Comparison of ENCODE assay signal across 10 cellular contexts in genomic region chr5:35853652-35854051, GRCh38. TPM values are rescaled to one million over a fixed set of nuclear protein-coding genes. Genes with fewer than 3 reads are reported as not detected.
DNase-seq lines count a peak whose midpoint lies in the region; ATAC-seq and TF ChIP-seq lines count a peak whose summit lies in the region.
"Had no signal": no experiment of that assay in that cellular context is flagged by ENCODE, and none has a peak within 500 bp of the region (broad histone marks: within the 10 kb centered on the region; RNA-seq: fewer than 3 reads in every experiment).

No MANE protein-coding gene starts in this region.

- H3K27me3 Mint-ChIP-seq in activated T-helper 1 cell treated with anti-CD3 and anti-CD28 coated beads, Interleukin-12 subunit alpha, Interleukin-12 subunit beta, Interleukin-2, Interleukin-4 antibody, amounts not matched to agents 30 ng/mL and 10 ng/mL and 1 ng/mL, durations not matched to agents 14 hours and 24 hours and 36 hours (ENCODE audit: insufficient read depth), result no peaks in the 10 kb centered on the region
- peaks cover 0 to 5% of the 10 kb centered on the region in 2 donors for H3K27me3 Mint-ChIP-seq in natural killer cell treated with Interleukin-12 subunit alpha and Interleukin-12 subunit beta and Interleukin-15 and Interleukin-18, amount 100 ng/mL, for 72 hours

- DNase-seq in activated gamma-delta T cell treated with Interleukin-2 at 50 U/mL for 16 hours (peak; percentile 68), activated gamma-delta T cell (lab: John Stamatoyannopoulos, UW) (no peak), upper lobe of right lung (no peak), RPMI8226 (no peak), neuronal stem cell (ENCODE audit: low spot score) (no peak)
- peak; percentile 61 for DNase-seq in activated T-helper 1 cell treated with anti-CD3 and anti-CD28 coated beads, Interleukin-12 subunit alpha, Interleukin-12 subunit beta, Interleukin-2, Interleukin-4 antibody, amounts not matched to agents 30 ng/mL and 10 ng/mL and 1 ng/mL, durations not matched to agents 14 hours and 24 hours and 36 hours (ENCODE audit: low spot score)
- no peak for DNase-seq in natural killer cell treated with Interleukin-12 subunit alpha and Interleukin-12 subunit beta and Interleukin-15 and Interleukin-18, amount 100 ng/mL, for 72 hours (ENCODE audit: low spot score)
- DNase-seq: amniotic stem cell had no signal

- WGBS in neuronal stem cell (ENCODE audit: extremely low coverage in 2 of 2, insufficient read length in 2 of 2, insufficient replicate concordance in 1 of 2), 2 donors, result no CpG with 5 or more reads among the region's 3 CpGs

- H3K4me1 ChIP-seq in upper lobe of right lung (peaks cover 3% of the 10 kb centered on the region), neuronal stem cell (ENCODE audit: control insufficient read depth in 2 of 2, insufficient read depth in 1 of 2, low read depth in 1 of 2, low read length in 2 of 2) (no peaks in the 10 kb centered on the region)

- peak overlapping the region; percentile 96 for H3K27ac Mint-ChIP-seq in activated T-helper 1 cell treated with anti-CD3 and anti-CD28 coated beads, Interleukin-12 subunit alpha, Interleukin-12 subunit beta, Interleukin-2, Interleukin-4 antibody, amounts not matched to agents 30 ng/mL and 10 ng/mL and 1 ng/mL, durations not matched to agents 14 hours and 24 hours and 36 hours
- peak overlapping the region; percentile 54 to 65 for H3K27ac Mint-ChIP-seq in natural killer cell treated with Interleukin-12 subunit alpha and Interleukin-12 subunit beta and Interleukin-15 and Interleukin-18, amount 100 ng/mL, for 72 hours
- H3K27ac Mint-ChIP-seq: progenitor cell of endocrine pancreas had no signal

- peaks cover 6% of the 10 kb centered on the region for H3K36me3 Mint-ChIP-seq in activated T-helper 1 cell treated with anti-CD3 and anti-CD28 coated beads, Interleukin-12 subunit alpha, Interleukin-12 subunit beta, Interleukin-2, Interleukin-4 antibody, amounts not matched to agents 30 ng/mL and 10 ng/mL and 1 ng/mL, durations not matched to agents 14 hours and 24 hours and 36 hours (ENCODE audit: low read depth)
- peaks cover 5% of the 10 kb centered on the region for H3K36me3 Mint-ChIP-seq in natural killer cell treated with Interleukin-12 subunit alpha and Interleukin-12 subunit beta and Interleukin-15 and Interleukin-18, amount 100 ng/mL, for 72 hours

- H3K23ac ChIP-seq in neuronal stem cell (ENCODE audit: low read depth, low read length, poor library complexity), result no peak overlapping the region

- no peak overlapping the region for H3K14ac ChIP-seq in neuronal stem cell (ENCODE audit: low read length)

- H2BK5ac ChIP-seq in neuronal stem cell (ENCODE audit: low read length), result no peak overlapping the region

- H3K18ac ChIP-seq in neuronal stem cell (ENCODE audit: low read length), result no peak overlapping the region

- H2BK12ac ChIP-seq in neuronal stem cell (ENCODE audit: low read length), result no peak overlapping the region

- H3K36me3 ChIP-seq in upper lobe of right lung, result no peaks in the 10 kb centered on the region
- no peaks in the 10 kb centered on the region for H3K36me3 ChIP-seq in neuronal stem cell (replicated peaks in 1 of 2; ENCODE audit: control insufficient read depth in 2 of 2, insufficient read depth in 2 of 2, low read length in 2 of 2)

- ATAC-seq in natural killer cell treated with Interleukin-12 subunit alpha and Interleukin-12 subunit beta and Interleukin-15 and Interleukin-18, amount 100 ng/mL, for 72 hours, result peak; percentile 59 to 60
- ATAC-seq in upper lobe of right lung, result peak; percentile 68
- ATAC-seq in GM19467 (IDR thresholded peaks at IDR 0.05; ENCODE audit: unreplicated experiment), result no peak

- no peak for TF ChIP-seq CTCF in upper lobe of right lung (IDR thresholded peaks at IDR 0.05)

- H3K9me3 Mint-ChIP-seq in activated T-helper 1 cell treated with anti-CD3 and anti-CD28 coated beads, Interleukin-12 subunit alpha, Interleukin-12 subunit beta, Interleukin-2, Interleukin-4 antibody, amounts not matched to agents 30 ng/mL and 10 ng/mL and 1 ng/mL, durations not matched to agents 14 hours and 24 hours and 36 hours, result no peaks in the 10 kb centered on the region
- H3K9me3 Mint-ChIP-seq in natural killer cell treated with Interleukin-12 subunit alpha and Interleukin-12 subunit beta and Interleukin-15 and Interleukin-18, amount 100 ng/mL, for 72 hours, result no peaks in the 10 kb centered on the region

- H2BK15ac ChIP-seq in neuronal stem cell (ENCODE audit: low read length), result no peak overlapping the region

- no peak overlapping the region for H2AK5ac ChIP-seq in neuronal stem cell (ENCODE audit: low read depth, low read length)

- intact Hi-C loops in activated T-helper 1 cell treated with anti-CD3 and anti-CD28 coated beads, Interleukin-12 subunit alpha, Interleukin-12 subunit beta, Interleukin-2, Interleukin-4 antibody, amounts not matched to agents 30 ng/mL and 10 ng/mL and 1 ng/mL, durations not matched to agents 14 hours and 24 hours and 36 hours (cut with micrococcal nuclease), result loop anchor here (2.0 to 10.0 kb wide), 4 partner anchors 237 to 1869 kb away; partner anchors contain the start of genes DNAJC21, NADK2 and SPEF2
- intact Hi-C loops in upper lobe of right lung (cut with DNase I), result no loop called here

- H4K8ac ChIP-seq in neuronal stem cell (ENCODE audit: low read depth, low read length), result no peak overlapping the region

- H3K27me3 ChIP-seq in upper lobe of right lung (no peaks in the 10 kb centered on the region), neuronal stem cell (ENCODE audit: control insufficient read depth in 3 of 3, insufficient read depth in 3 of 3, low read depth in 1 of 3, low read length in 3 of 3) (peaks cover 0 to 18% (median 0%) of the 10 kb centered on the region in 3 experiments)

- H3K4me3 ChIP-seq in upper lobe of right lung, result no peak overlapping the region
- no peak overlapping the region for H3K4me3 ChIP-seq in neuronal stem cell (ENCODE audit: low read length in 2 of 2)

- H3K4ac ChIP-seq in neuronal stem cell (ENCODE audit: low read length), result no peak overlapping the region

- H3K9ac ChIP-seq in neuronal stem cell (ENCODE audit: low read depth, low read length, poor library complexity), result no peak overlapping the region

- no peak overlapping the region for H2AFZ ChIP-seq in neuronal stem cell (ENCODE audit: low read length)

- no peak overlapping the region for H4K91ac ChIP-seq in neuronal stem cell (ENCODE audit: low read depth, low read length, poor library complexity)

- H3K9me3 ChIP-seq in upper lobe of right lung (no peaks in the 10 kb centered on the region), neuronal stem cell (replicated peaks in 1 of 2; ENCODE audit: control insufficient read depth in 2 of 2, insufficient read depth in 1 of 2, low read depth in 1 of 2, low read length in 2 of 2) (no peaks in the 10 kb centered on the region)

- peak overlapping the region; percentile 90 for H3K4me3 Mint-ChIP-seq in activated T-helper 1 cell treated with anti-CD3 and anti-CD28 coated beads, Interleukin-12 subunit alpha, Interleukin-12 subunit beta, Interleukin-2, Interleukin-4 antibody, amounts not matched to agents 30 ng/mL and 10 ng/mL and 1 ng/mL, durations not matched to agents 14 hours and 24 hours and 36 hours
- H3K4me3 Mint-ChIP-seq in natural killer cell treated with Interleukin-12 subunit alpha and Interleukin-12 subunit beta and Interleukin-15 and Interleukin-18, amount 100 ng/mL, for 72 hours, result peak overlapping the region; percentile 38

- H3K27ac ChIP-seq in upper lobe of right lung, result peak overlapping the region; percentile 67
- H3K27ac ChIP-seq in neuronal stem cell (replicated peaks; ENCODE audit: low read length), result no peak overlapping the region

- peaks cover 83% of the 10 kb centered on the region for H3K4me1 Mint-ChIP-seq in activated T-helper 1 cell treated with anti-CD3 and anti-CD28 coated beads, Interleukin-12 subunit alpha, Interleukin-12 subunit beta, Interleukin-2, Interleukin-4 antibody, amounts not matched to agents 30 ng/mL and 10 ng/mL and 1 ng/mL, durations not matched to agents 14 hours and 24 hours and 36 hours (ENCODE audit: low read depth)
- H3K4me1 Mint-ChIP-seq in natural killer cell treated with Interleukin-12 subunit alpha and Interleukin-12 subunit beta and Interleukin-15 and Interleukin-18, amount 100 ng/mL, for 72 hours (ENCODE audit: low read depth in 2 of 2), result peaks cover 23 to 32% of the 10 kb centered on the region in 2 donors

- H3K4me2 ChIP-seq in neuronal stem cell (ENCODE audit: insufficient read depth, low read length, poor library complexity, severe bottlenecking), result no peak overlapping the region

- H2BK120ac ChIP-seq in neuronal stem cell (ENCODE audit: low read depth, low read length), result no peak overlapping the region

- no peaks in the 10 kb centered on the region for H3K79me1 ChIP-seq in neuronal stem cell (ENCODE audit: low read depth, low read length)

RNA-seq across cellular contexts. Expression of gene IL7R, which starts 3.0 kb away (rescaled TPM):
- 47.2 and 50.8 TPM in 2 replicates for total RNA-seq in activated T-helper 1 cell treated with anti-CD3 and anti-CD28 coated beads, Interleukin-12 subunit alpha, Interleukin-12 subunit beta, Interleukin-2, Interleukin-4 antibody, amounts not matched to agents 30 ng/mL and 10 ng/mL and 1 ng/mL, durations not matched to agents 14 hours and 24 hours and 36 hours
- 10 to 100 TPM in 1 of 2 donors, 1 to 10 TPM in 1; 2.3 to 21.6 TPM for total RNA-seq in natural killer cell treated with Interleukin-12 subunit alpha and Interleukin-12 subunit beta and Interleukin-15 and Interleukin-18, amount 100 ng/mL, for 72 hours
- total RNA-seq in upper lobe of right lung, result 226 TPM
- polyA plus RNA-seq in neuronal stem cell (2013, experiment 1 of 2), result not detected
- not detected for polyA plus RNA-seq in neuronal stem cell (2013, experiment 2 of 2)
- total RNA-seq: progenitor cell of endocrine pancreas had no signal

Comparison
In these comparisons a context has a peak if more than half of its experiments do, and no peak if none do; other contexts are left out.
1. DNase-seq: peak in activated gamma-delta T cell treated with Interleukin-2 at 50 U/mL for 16 hours (single experiment) and activated T-helper 1 cell treated with anti-CD3 and anti-CD28 coated beads, Interleukin-12 subunit alpha, Interleukin-12 subunit beta, Interleukin-2, Interleukin-4 antibody, amounts not matched to agents 30 ng/mL and 10 ng/mL and 1 ng/mL, durations not matched to agents 14 hours and 24 hours and 36 hours (single experiment); none in activated gamma-delta T cell (single experiment), natural killer cell treated with Interleukin-12 subunit alpha and Interleukin-12 subunit beta and Interleukin-15 and Interleukin-18, amount 100 ng/mL, for 72 hours (single experiment), upper lobe of right lung (single experiment), RPMI8226 (single experiment) and neuronal stem cell (single experiment).